21 cellular contexts compared by ENCODE assay signal in the genomic region with DNA sequence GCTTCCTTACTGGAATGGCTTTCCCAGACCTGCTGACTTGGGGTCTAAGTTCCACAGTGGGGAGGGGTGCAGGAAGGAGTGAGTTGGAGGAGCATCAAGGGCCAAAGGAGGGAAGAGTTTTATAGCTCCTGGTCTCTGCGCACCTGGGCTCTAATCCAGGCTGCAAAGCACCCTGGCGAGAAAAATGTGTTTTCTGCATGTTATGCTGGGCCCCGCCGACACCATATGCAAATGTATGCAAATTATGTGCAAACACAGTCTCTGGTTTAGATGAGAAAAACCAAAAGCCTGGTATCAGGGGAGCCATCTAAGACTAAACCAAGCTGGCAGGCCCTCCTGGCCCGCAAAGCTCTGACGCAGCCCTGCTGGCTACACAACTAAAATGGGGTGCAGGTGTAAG.
"Had no signal": no experiment of that assay in that cellular context is flagged by ENCODE, and none has a peak within 500 bp of the region (broad histone marks: within the 10 kb centered on the region; RNA-seq: fewer than 3 reads in every experiment).

No MANE protein-coding gene starts in this region.

- DNase-seq: activated CD4-positive, alpha-beta T cell treated with anti-CD3 and anti-CD28 coated beads, Interleukin-2, amount 50 U/mL, for 4 hours; activated naive CD4-positive, alpha-beta T cell treated with anti-CD3 and anti-CD28 coated beads, Interleukin-2, amount 10 ng/mL, durations not matched to agents 7 days and 5 days; effector memory CD4-positive, alpha-beta T cell; glutamatergic neuron; hypothalamus; stimulated activated CD4-positive, alpha-beta T cell treated with anti-CD3 and anti-CD28 coated beads, Interleukin-2, amount 100 ng/mL, for 24 hours; stimulated activated naive CD8-positive, alpha-beta T cell treated with anti-CD3 and anti-CD28 coated beads, Interleukin-15, Interleukin-2, amounts not matched to agents 100 U/mL and 50 U/mL, for 24 hours; substantia nigra; SW 1271; T-helper 2 cell; transverse colon; WERI-Rb-1 had no signal

- H3K4me3 Mint-ChIP-seq: activated naive CD4-positive, alpha-beta T cell treated with anti-CD3 and anti-CD28 coated beads, Interleukin-2, amount 10 ng/mL, durations not matched to agents 7 days and 5 days; dendritic cell treated with granulocyte-macrophage colony-stimulating factor and Interleukin-4, amounts not matched to agents 40 ng/mL and 50 ng/mL, for 4 days; mesothelial cell of epicardium; neural crest cell had no signal

- H3K36me3 Mint-ChIP-seq: activated naive CD4-positive, alpha-beta T cell treated with anti-CD3 and anti-CD28 coated beads, Interleukin-2, amount 10 ng/mL, durations not matched to agents 7 days and 5 days; mesothelial cell of epicardium had no signal

- H3K9me3 Mint-ChIP-seq: activated naive CD4-positive, alpha-beta T cell treated with anti-CD3 and anti-CD28 coated beads, Interleukin-2, amount 10 ng/mL, durations not matched to agents 7 days and 5 days; activated T-helper 2 cell treated with anti-CD3 and anti-CD28 coated beads, Interferon-gamma antibody, Interleukin-2, Interleukin-4, amounts not matched to agents 10 μg/mL and 5 μg/mL and 100 μg/mL, durations not matched to agents 14 hours and 24 hours and 36 hours; dendritic cell treated with granulocyte-macrophage colony-stimulating factor and Interleukin-4, amounts not matched to agents 40 ng/mL and 50 ng/mL, for 4 days; mesothelial cell of epicardium; neural crest cell had no signal

- H3K27ac Mint-ChIP-seq: activated naive CD4-positive, alpha-beta T cell treated with anti-CD3 and anti-CD28 coated beads, Interleukin-2, amount 10 ng/mL, durations not matched to agents 7 days and 5 days; activated T-helper 2 cell treated with anti-CD3 and anti-CD28 coated beads, Interferon-gamma antibody, Interleukin-2, Interleukin-4, amounts not matched to agents 10 μg/mL and 5 μg/mL and 100 μg/mL, durations not matched to agents 14 hours and 24 hours and 36 hours; dendritic cell treated with granulocyte-macrophage colony-stimulating factor and Interleukin-4, amounts not matched to agents 40 ng/mL and 50 ng/mL, for 4 days; mesothelial cell of epicardium had no signal

- H3K4me3 ChIP-seq: ascending aorta, lung, prostate gland, right atrium auricular region, transverse colon, vagina had no signal

- H3K36me3 ChIP-seq: ascending aorta, prostate gland, right atrium auricular region, transverse colon, vagina, WERI-Rb-1 had no signal

- H3K27ac ChIP-seq: ascending aorta, prostate gland, right atrium auricular region, transverse colon, vagina, WERI-Rb-1 had no signal

- H3K4me1 Mint-ChIP-seq: activated naive CD4-positive, alpha-beta T cell treated with anti-CD3 and anti-CD28 coated beads, Interleukin-2, amount 10 ng/mL, durations not matched to agents 7 days and 5 days; mesothelial cell of epicardium had no signal

- ATAC-seq: stimulated activated naive CD8-positive, alpha-beta T cell treated with anti-CD3 and anti-CD28 coated beads, Interleukin-15, Interleukin-2, amounts not matched to agents 100 U/mL and 50 U/mL, for 24 hours had no signal

- H3K4me1 ChIP-seq: ascending aorta, prostate gland, right atrium auricular region, transverse colon, vagina had no signal

- H3K9me3 ChIP-seq: ascending aorta, prostate gland, right atrium auricular region, transverse colon, vagina had no signal
